In genomic region chr1:21899972-21900371, GRCh38 we compare ENCODE assay signal across 15 cellular contexts. TPM values are rescaled to one million over a fixed set of nuclear protein-coding genes. Genes with fewer than 3 reads are reported as not detected.
DNase-seq lines count a peak whose midpoint lies in the region; ATAC-seq and TF ChIP-seq lines count a peak whose summit lies in the region.
"Had no signal": no experiment of that assay in that cellular context is flagged by ENCODE, and none has a peak within 500 bp of the region (broad histone marks: within the 10 kb centered on the region; RNA-seq: fewer than 3 reads in every experiment).

No MANE protein-coding gene starts in this region.

- H3K36me3 ChIP-seq in ACC112 (ENCODE audit: insufficient read depth, low read length) (peaks cover 10% of the 10 kb centered on the region; the same call in 1 of the 2 replicates), PC-9 (ENCODE audit: low read depth) (no peaks in the 10 kb centered on the region)

- ATAC-seq in HG02642 (IDR thresholded peaks at IDR 0.05; ENCODE audit: poor library complexity, unreplicated experiment) = no peak
- ATAC-seq: foreskin keratinocyte, Panc1, pancreas had no signal

- peak overlapping the region; percentile 92 for H3K27ac Mint-ChIP-seq in chondrocyte (ENCODE audit: unreplicated experiment)
- H3K27ac Mint-ChIP-seq: activated CD4-positive, alpha-beta memory T cell treated with anti-CD3 and anti-CD28 coated beads, Interleukin-2, amount 10 ng/mL, durations not matched to agents 7 days and 5 days; T-helper 2 cell treated with Interferon-gamma antibody and Interleukin-4, amounts not matched to agents 5 μg/mL and 100 μg/mL, for 36 hours had no signal

- H3K27ac ChIP-seq in ACC112 (ENCODE audit: low read depth, low read length) (peak overlapping the region; percentile 31; the same call in 1 of the 2 replicates), PC-9 (no peak overlapping the region)
- H3K27ac ChIP-seq: foreskin keratinocyte had no signal

- peaks cover 57% of the 10 kb centered on the region for H3K79me2 ChIP-seq in ACC112 (ENCODE audit: control insufficient read depth, insufficient read depth, low read length, unreplicated experiment)
- no peaks in the 10 kb centered on the region for H3K79me2 ChIP-seq in PC-9 (ENCODE audit: low read depth)

- intact Hi-C loops in PC-9 (cut with micrococcal nuclease; ENCODE audit: unreplicated experiment) = no loop called here

- DNase-seq in chondrocyte (ENCODE audit: low spot score) (no peak), kidney tubule cell (ENCODE audit: low spot score) (peak; percentile 67), retina (peak; percentile 32), NCI-H510A (lab: John Stamatoyannopoulos, UW) (no peak), PC-9 (no peak)
- DNase-seq in stimulated activated CD4-positive, alpha-beta T cell treated with anti-CD3 and anti-CD28 coated beads, Interleukin-12 subunit alpha, Interleukin-12 subunit beta, amount 100 ng/mL, for 4 hours = no peak
- DNase-seq: activated CD4-positive, alpha-beta memory T cell treated with anti-CD3 and anti-CD28 coated beads, Interleukin-2, amount 10 ng/mL, durations not matched to agents 7 days and 5 days; activated gamma-delta T cell treated with Interleukin-2 at 50 U/mL for 16 hours; foreskin keratinocyte; NCI-H226; pancreas had no signal

- no peak overlapping the region for H3K4me3 Mint-ChIP-seq in chondrocyte (ENCODE audit: unreplicated experiment)
- H3K4me3 Mint-ChIP-seq: activated CD4-positive, alpha-beta memory T cell treated with anti-CD3 and anti-CD28 coated beads, Interleukin-2, amount 10 ng/mL, durations not matched to agents 7 days and 5 days; T-helper 2 cell treated with Interferon-gamma antibody and Interleukin-4, amounts not matched to agents 5 μg/mL and 100 μg/mL, for 36 hours had no signal

- CTCF ChIA-PET in PC-9 (lab: Charles Lee) = no interaction called here

- H3K36me3 Mint-ChIP-seq in chondrocyte (ENCODE audit: low read depth) = peaks cover 2% of the 10 kb centered on the region

- peaks cover 90% of the 10 kb centered on the region for H3K4me1 Mint-ChIP-seq in chondrocyte (ENCODE audit: low read depth)

- no peak for TF ChIP-seq CTCF in chondrocyte (IDR thresholded peaks at IDR 0.05)
- no peak for TF ChIP-seq CTCF in PC-9 (conservative IDR thresholded peaks at IDR 0.05)

- H3K4me2 ChIP-seq in PC-9 = no peak overlapping the region

- peaks cover 81% of the 10 kb centered on the region for H3K4me1 ChIP-seq in ACC112 (ENCODE audit: control insufficient read depth, insufficient read depth, low read length, unreplicated experiment)
- no peaks in the 10 kb centered on the region for H3K4me1 ChIP-seq in PC-9 (replicated peaks; ENCODE audit: insufficient read depth)
- H3K4me1 ChIP-seq: foreskin keratinocyte had no signal

- no peaks in the 10 kb centered on the region; the same call in 1 of the 2 replicates for H4K20me1 ChIP-seq in PC-9 (ENCODE audit: insufficient read depth)

- H3K4me3 ChIP-seq in ACC112 (ENCODE audit: low read depth, low read length) (no peak overlapping the region), PC-9 (no peak overlapping the region)
- H3K4me3 ChIP-seq: pancreas had no signal

- H3K9me3 ChIP-seq in PC-9 (ENCODE audit: insufficient read depth, low read depth) = no peaks in the 10 kb centered on the region
- H3K9me3 ChIP-seq: pancreas had no signal

- POLR2A ChIA-PET in PC-9 (lab: Charles Lee; ENCODE audit: unreplicated experiment) = no interaction called here

- no TSS peak for BruUV-seq in PC-9 (replicated peaks; lab: Mats Ljungman, UMichigan)

- no peaks in the 10 kb centered on the region for H3K27me3 Mint-ChIP-seq in chondrocyte (ENCODE audit: low read depth)
- H3K27me3 Mint-ChIP-seq: activated CD4-positive, alpha-beta memory T cell treated with anti-CD3 and anti-CD28 coated beads, Interleukin-2, amount 10 ng/mL, durations not matched to agents 7 days and 5 days had no signal

- H2AFZ ChIP-seq in ACC112 (ENCODE audit: low read length, unreplicated experiment) (no peak overlapping the region), PC-9 (no peak overlapping the region)

- no peaks in the 10 kb centered on the region for H3K9me3 Mint-ChIP-seq in chondrocyte (ENCODE audit: low read depth)
- H3K9me3 Mint-ChIP-seq: activated CD4-positive, alpha-beta memory T cell treated with anti-CD3 and anti-CD28 coated beads, Interleukin-2, amount 10 ng/mL, durations not matched to agents 7 days and 5 days; T-helper 2 cell treated with Interferon-gamma antibody and Interleukin-4, amounts not matched to agents 5 μg/mL and 100 μg/mL, for 36 hours had no signal

- no peaks in the 10 kb centered on the region for H3K9me2 ChIP-seq in PC-9 (ENCODE audit: insufficient read depth)

- H3F3A ChIP-seq in PC-9 (ENCODE audit: insufficient read depth, low read depth) = no peaks in the 10 kb centered on the region

- no peaks in the 10 kb centered on the region for H3K27me3 ChIP-seq in ACC112 (ENCODE audit: insufficient read depth, low read length)
- no peaks in the 10 kb centered on the region for H3K27me3 ChIP-seq in PC-9 (ENCODE audit: insufficient read depth, low read depth)
- H3K27me3 ChIP-seq: foreskin keratinocyte, pancreas had no signal

RNA-seq across cellular contexts. Expression of gene HSPG2, which starts 37.1 kb away (rescaled TPM):
- total RNA-seq in chondrocyte (348 to 488 TPM (median 481 TPM) in 3 replicates), PC-9 (2021) (126 and 157 TPM in 2 replicates)

Comparison
In these comparisons a context has a peak if more than half of its experiments do, and no peak if none do; other contexts are left out.
1. DNase-seq: peak in kidney tubule cell (single experiment) and retina (single experiment); none in chondrocyte (single experiment), stimulated activated CD4-positive, alpha-beta T cell treated with anti-CD3 and anti-CD28 coated beads, Interleukin-12 subunit alpha, Interleukin-12 subunit beta, amount 100 ng/mL, for 4 hours (single experiment), NCI-H510A (single experiment) and PC-9 (0 of 2).